15 cellular contexts compared by ENCODE assay signal in genomic region chr3:134911611-134912604, GRCh38.
"Had no signal": no experiment of that assay in that cellular context is flagged by ENCODE, and none has a peak within 500 bp of the region (broad histone marks: within the 10 kb centered on the region; RNA-seq: fewer than 3 reads in every experiment).

No MANE protein-coding gene starts in this region.

- H3K4me1 ChIP-seq: esophagus squamous epithelium, psoas muscle, suprapubic skin had no signal

- ATAC-seq: activated CD8-positive, alpha-beta memory T cell treated with anti-CD3 and anti-CD28 coated beads, Interleukin-2, amount 10 ng/mL, durations not matched to agents 7 days and 5 days; left lobe of liver; natural killer cell treated with Interleukin-12 subunit alpha and Interleukin-12 subunit beta and Interleukin-15 and Interleukin-18, amount 100 ng/mL, for 72 hours; psoas muscle had no signal

- H3K36me3 ChIP-seq: esophagus squamous epithelium, suprapubic skin had no signal

- H3K27ac ChIP-seq: esophagus squamous epithelium, psoas muscle, suprapubic skin had no signal

- DNase-seq: activated CD4-positive, alpha-beta T cell treated with anti-CD3 and anti-CD28 coated beads for 1 hour; activated CD4-positive, alpha-beta T cell treated with anti-CD3 and anti-CD28 coated beads, Interleukin-2, amount 50 U/mL, for 48 hours; activated CD8-positive, alpha-beta memory T cell treated with anti-CD3 and anti-CD28 coated beads, Interleukin-2, amount 10 ng/mL, durations not matched to agents 7 days and 5 days; activated naive CD8-positive, alpha-beta T cell treated with anti-CD3 and anti-CD28 coated beads, Interleukin-2, amount 10 ng/mL, durations not matched to agents 7 days and 5 days; activated T-cell treated with anti-CD3 and anti-CD28 coated beads, Interleukin-2, amount 50 U/mL, for 4 hours; esophagus squamous epithelium; foreskin fibroblast; occipital lobe; psoas muscle; stimulated activated CD4-positive, alpha-beta T cell treated with anti-CD3 and anti-CD28 coated beads, Interleukin-2, amount 100 ng/mL, for 48 hours; stimulated activated naive CD4-positive, alpha-beta T cell treated with Interleukin-2 at 50 U/mL for 16 hours; T-helper 9 cell had no signal

- H3K9me3 ChIP-seq: esophagus squamous epithelium, psoas muscle, suprapubic skin had no signal

- H3K27me3 ChIP-seq: esophagus squamous epithelium, suprapubic skin had no signal

- H3K4me3 ChIP-seq: esophagus squamous epithelium, psoas muscle, suprapubic skin had no signal
